In the genomic region with DNA sequence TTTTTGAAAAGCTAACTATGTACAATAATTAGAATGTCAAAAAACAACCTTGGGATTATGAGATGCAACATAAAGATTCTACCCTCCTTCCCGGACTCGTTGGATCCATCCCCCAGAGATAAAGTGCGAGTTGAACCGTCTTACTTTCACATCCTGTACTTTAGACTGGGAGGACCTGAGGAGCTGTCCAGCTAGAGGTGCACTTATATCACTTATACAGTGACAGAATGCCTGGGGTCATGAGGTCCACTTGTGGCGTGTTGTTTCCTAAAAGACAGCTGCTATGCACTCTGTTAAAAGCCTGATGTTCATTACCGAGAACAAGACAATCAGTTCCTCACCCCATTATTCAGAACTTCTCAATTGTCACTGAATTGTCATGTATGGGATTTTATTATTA, we compare ENCODE assay signal across 1 cellular context.
TF ChIP-seq lines count a peak whose summit lies in the region.

No MANE protein-coding gene starts in this region.

TF ChIP-seq in K562, 482 proteins besides CTCF, POLR2A, EP300 and RAD21 (continues in another document):
- TF ChIP-seq TRIM24 (IDR thresholded peaks at IDR 0.05) (no peak), NR3C1 (CRISPR knock-in tag; IDR thresholded peaks at IDR 0.05) (no peak), ZNF384 (IDR thresholded peaks at IDR 0.05; ENCODE audit: low read depth, low read length) (no peak), SIN3A (IDR thresholded peaks at IDR 0.05; ENCODE audit: borderline replicate concordance in 2 of 2, control insufficient read depth in 1 of 2, low read depth in 2 of 2, low read length in 2 of 2) (peak in 1 of 2 experiments; percentile 42; a peak in 1 of 4 replicates), ZBTB1 (CRISPR knock-in tag; IDR thresholded peaks at IDR 0.05; ENCODE audit: borderline replicate concordance, low read depth) (no peak), YY1 (IDR thresholded peaks at IDR 0.05; ENCODE audit: borderline replicate concordance in 1 of 3, control insufficient read depth in 1 of 3, extremely low read depth in 1 of 3, insufficient read depth in 3 of 3, insufficient read length in 1 of 3, insufficient replicate concordance in 2 of 3, low read depth in 1 of 3, low read length in 2 of 3) (no peak), FOXK2 (conservative IDR thresholded peaks at IDR 0.05 in 1 of 2, IDR thresholded peaks at IDR 0.05 in 1 of 2; ENCODE audit: low read depth in 2 of 2) (0 out of 4 replicates have a peak, but pooled peaks of 1 of the 2 experiments have one; percentile 26), GATAD2B (IDR thresholded peaks at IDR 0.05; ENCODE audit: borderline replicate concordance) (no peak), ZNF3 (CRISPR knock-in tag; IDR thresholded peaks at IDR 0.05) (no peak), FIP1L1 (IDR thresholded peaks at IDR 0.05; ENCODE audit: low read depth, low read length, poor library complexity, severe bottlenecking) (no peak), PURB (CRISPR knock-in tag; IDR thresholded peaks at IDR 0.05; ENCODE audit: low read depth) (no peak), PRMT5 (CRISPR knock-in tag; IDR thresholded peaks at IDR 0.05) (no peak), MTA3 (IDR thresholded peaks at IDR 0.05; ENCODE audit: borderline replicate concordance) (no peak), SNIP1 (IDR thresholded peaks at IDR 0.05; ENCODE audit: low read depth) (no peak), ZNF79 (CRISPR knock-in tag; IDR thresholded peaks at IDR 0.05; ENCODE audit: low read depth) (no peak), ETV1 (tag; conservative IDR thresholded peaks at IDR 0.05; ENCODE audit: low read depth) (0 out of 2 replicates have a peak, but pooled peaks have one; percentile 13), MIER1 (IDR thresholded peaks at IDR 0.05; ENCODE audit: low read depth) (peak; percentile 53; the same call in 1 of the 2 replicates), ZNF507 (tag; conservative IDR thresholded peaks at IDR 0.05) (no peak), E2F3 (CRISPR knock-in tag; IDR thresholded peaks at IDR 0.05) (no peak)
- TF ChIP-seq, protein P1, sequence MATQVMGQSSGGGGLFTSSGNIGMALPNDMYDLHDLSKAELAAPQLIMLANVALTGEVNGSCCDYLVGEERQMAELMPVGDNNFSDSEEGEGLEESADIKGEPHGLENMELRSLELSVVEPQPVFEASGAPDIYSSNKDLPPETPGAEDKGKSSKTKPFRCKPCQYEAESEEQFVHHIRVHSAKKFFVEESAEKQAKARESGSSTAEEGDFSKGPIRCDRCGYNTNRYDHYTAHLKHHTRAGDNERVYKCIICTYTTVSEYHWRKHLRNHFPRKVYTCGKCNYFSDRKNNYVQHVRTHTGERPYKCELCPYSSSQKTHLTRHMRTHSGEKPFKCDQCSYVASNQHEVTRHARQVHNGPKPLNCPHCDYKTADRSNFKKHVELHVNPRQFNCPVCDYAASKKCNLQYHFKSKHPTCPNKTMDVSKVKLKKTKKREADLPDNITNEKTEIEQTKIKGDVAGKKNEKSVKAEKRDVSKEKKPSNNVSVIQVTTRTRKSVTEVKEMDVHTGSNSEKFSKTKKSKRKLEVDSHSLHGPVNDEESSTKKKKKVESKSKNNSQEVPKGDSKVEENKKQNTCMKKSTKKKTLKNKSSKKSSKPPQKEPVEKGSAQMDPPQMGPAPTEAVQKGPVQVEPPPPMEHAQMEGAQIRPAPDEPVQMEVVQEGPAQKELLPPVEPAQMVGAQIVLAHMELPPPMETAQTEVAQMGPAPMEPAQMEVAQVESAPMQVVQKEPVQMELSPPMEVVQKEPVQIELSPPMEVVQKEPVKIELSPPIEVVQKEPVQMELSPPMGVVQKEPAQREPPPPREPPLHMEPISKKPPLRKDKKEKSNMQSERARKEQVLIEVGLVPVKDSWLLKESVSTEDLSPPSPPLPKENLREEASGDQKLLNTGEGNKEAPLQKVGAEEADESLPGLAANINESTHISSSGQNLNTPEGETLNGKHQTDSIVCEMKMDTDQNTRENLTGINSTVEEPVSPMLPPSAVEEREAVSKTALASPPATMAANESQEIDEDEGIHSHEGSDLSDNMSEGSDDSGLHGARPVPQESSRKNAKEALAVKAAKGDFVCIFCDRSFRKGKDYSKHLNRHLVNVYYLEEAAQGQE (CRISPR knock-in tag; IDR thresholded peaks at IDR 0.05; ENCODE audit: low read depth), result peak; percentile 84
- TF ChIP-seq, protein P2, sequence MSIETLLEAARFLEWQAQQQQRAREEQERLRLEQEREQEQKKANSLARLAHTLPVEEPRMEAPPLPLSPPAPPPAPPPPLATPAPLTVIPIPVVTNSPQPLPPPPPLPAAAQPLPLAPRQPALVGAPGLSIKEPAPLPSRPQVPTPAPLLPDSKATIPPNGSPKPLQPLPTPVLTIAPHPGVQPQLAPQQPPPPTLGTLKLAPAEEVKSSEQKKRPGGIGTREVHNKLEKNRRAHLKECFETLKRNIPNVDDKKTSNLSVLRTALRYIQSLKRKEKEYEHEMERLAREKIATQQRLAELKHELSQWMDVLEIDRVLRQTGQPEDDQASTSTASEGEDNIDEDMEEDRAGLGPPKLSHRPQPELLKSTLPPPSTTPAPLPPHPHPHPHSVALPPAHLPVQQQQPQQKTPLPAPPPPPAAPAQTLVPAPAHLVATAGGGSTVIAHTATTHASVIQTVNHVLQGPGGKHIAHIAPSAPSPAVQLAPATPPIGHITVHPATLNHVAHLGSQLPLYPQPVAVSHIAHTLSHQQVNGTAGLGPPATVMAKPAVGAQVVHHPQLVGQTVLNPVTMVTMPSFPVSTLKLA (conservative IDR thresholded peaks at IDR 0.05), result no peak
- TF ChIP-seq, protein P3, sequence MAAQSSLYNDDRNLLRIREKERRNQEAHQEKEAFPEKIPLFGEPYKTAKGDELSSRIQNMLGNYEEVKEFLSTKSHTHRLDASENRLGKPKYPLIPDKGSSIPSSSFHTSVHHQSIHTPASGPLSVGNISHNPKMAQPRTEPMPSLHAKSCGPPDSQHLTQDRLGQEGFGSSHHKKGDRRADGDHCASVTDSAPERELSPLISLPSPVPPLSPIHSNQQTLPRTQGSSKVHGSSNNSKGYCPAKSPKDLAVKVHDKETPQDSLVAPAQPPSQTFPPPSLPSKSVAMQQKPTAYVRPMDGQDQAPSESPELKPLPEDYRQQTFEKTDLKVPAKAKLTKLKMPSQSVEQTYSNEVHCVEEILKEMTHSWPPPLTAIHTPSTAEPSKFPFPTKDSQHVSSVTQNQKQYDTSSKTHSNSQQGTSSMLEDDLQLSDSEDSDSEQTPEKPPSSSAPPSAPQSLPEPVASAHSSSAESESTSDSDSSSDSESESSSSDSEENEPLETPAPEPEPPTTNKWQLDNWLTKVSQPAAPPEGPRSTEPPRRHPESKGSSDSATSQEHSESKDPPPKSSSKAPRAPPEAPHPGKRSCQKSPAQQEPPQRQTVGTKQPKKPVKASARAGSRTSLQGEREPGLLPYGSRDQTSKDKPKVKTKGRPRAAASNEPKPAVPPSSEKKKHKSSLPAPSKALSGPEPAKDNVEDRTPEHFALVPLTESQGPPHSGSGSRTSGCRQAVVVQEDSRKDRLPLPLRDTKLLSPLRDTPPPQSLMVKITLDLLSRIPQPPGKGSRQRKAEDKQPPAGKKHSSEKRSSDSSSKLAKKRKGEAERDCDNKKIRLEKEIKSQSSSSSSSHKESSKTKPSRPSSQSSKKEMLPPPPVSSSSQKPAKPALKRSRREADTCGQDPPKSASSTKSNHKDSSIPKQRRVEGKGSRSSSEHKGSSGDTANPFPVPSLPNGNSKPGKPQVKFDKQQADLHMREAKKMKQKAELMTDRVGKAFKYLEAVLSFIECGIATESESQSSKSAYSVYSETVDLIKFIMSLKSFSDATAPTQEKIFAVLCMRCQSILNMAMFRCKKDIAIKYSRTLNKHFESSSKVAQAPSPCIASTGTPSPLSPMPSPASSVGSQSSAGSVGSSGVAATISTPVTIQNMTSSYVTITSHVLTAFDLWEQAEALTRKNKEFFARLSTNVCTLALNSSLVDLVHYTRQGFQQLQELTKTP (IDR thresholded peaks at IDR 0.05; ENCODE audit: low read depth in 1 of 2, partially characterized antibody in 2 of 2), result peak in 1 of 2 experiments; percentile 29
- TF ChIP-seq, protein P4, sequence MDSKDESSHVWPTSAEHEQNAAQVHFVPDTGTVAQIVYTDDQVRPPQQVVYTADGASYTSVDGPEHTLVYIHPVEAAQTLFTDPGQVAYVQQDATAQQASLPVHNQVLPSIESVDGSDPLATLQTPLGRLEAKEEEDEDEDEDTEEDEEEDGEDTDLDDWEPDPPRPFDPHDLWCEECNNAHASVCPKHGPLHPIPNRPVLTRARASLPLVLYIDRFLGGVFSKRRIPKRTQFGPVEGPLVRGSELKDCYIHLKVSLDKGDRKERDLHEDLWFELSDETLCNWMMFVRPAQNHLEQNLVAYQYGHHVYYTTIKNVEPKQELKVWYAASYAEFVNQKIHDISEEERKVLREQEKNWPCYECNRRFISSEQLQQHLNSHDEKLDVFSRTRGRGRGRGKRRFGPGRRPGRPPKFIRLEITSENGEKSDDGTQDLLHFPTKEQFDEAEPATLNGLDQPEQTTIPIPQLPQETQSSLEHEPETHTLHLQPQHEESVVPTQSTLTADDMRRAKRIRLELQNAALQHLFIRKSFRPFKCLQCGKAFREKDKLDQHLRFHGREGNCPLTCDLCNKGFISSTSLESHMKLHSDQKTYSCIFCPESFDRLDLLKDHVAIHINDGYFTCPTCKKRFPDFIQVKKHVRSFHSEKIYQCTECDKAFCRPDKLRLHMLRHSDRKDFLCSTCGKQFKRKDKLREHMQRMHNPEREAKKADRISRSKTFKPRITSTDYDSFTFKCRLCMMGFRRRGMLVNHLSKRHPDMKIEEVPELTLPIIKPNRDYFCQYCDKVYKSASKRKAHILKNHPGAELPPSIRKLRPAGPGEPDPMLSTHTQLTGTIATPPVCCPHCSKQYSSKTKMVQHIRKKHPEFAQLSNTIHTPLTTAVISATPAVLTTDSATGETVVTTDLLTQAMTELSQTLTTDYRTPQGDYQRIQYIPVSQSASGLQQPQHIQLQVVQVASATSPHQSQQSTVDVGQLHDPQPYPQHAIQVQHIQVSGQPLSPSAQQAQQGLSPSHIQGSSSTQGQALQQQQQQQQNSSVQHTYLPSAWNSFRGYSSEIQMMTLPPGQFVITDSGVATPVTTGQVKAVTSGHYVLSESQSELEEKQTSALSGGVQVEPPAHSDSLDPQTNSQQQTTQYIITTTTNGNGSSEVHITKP (IDR thresholded peaks at IDR 0.05; ENCODE audit: partially characterized antibody), result peak; percentile 70
- TF ChIP-seq, protein P5, sequence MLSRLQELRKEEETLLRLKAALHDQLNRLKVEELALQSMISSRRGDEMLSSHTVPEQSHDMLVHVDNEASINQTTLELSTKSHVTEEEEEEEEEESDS (CRISPR knock-in tag; IDR thresholded peaks at IDR 0.05), result no peak
- TF ChIP-seq, protein P6, sequence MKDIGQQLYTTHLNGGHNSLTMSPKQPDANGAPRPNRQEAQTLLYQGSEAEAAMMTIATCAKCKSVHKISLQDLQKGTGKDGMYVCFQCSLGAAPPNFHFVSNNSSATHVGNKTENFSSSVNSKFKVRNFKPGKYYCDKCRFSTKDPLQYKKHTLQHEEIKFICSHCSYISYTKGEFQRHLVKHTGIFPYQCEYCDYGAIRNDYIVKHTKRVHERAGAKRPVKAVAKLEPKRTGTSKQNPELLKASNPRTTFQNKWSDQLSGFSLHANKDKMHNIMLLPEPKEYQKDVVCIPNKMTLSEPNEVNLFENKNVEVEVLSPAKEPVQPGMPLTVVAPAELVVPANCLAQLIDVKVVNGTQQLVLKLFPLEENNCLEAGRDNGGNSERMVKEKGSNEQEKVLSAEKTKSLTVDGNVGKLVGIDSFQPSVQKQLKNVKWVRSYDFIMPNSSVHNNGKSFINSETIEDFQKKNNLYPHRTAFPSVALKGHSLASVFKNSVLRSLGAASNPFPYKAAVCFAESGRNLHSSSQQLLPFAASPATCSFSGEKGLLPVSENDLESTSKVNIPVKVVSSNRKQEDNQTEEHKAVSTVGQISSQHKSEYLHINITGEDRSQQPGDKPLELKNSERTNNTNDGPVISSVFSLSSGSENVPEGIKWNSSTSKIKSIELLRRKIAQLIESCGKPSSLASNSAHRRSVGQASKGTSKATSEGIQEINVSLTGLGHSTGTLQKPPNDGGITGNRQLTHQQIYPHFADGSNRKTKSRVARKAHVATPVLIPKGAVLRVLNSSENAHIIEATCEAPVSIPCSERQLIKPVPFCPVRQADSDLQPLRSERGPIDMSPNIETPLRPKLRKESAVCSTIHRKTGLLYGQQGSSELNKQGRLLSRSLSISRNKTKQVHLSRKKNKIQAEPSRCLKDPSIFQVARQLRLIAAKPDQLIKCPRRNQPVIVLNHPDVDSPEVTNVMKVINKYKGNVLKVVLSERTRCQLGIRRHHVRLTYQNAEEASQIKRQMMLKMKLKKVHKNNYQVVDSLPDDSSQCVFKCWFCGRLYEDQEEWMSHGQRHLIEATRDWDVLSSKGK (CRISPR knock-in tag; IDR thresholded peaks at IDR 0.05), result no peak
- TF ChIP-seq, protein P7, sequence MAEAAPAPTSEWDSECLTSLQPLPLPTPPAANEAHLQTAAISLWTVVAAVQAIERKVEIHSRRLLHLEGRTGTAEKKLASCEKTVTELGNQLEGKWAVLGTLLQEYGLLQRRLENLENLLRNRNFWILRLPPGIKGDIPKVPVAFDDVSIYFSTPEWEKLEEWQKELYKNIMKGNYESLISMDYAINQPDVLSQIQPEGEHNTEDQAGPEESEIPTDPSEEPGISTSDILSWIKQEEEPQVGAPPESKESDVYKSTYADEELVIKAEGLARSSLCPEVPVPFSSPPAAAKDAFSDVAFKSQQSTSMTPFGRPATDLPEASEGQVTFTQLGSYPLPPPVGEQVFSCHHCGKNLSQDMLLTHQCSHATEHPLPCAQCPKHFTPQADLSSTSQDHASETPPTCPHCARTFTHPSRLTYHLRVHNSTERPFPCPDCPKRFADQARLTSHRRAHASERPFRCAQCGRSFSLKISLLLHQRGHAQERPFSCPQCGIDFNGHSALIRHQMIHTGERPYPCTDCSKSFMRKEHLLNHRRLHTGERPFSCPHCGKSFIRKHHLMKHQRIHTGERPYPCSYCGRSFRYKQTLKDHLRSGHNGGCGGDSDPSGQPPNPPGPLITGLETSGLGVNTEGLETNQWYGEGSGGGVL (CRISPR knock-in tag; IDR thresholded peaks at IDR 0.05), result no peak
